In genomic region chr16:86363057-86363490, GRCh38 we compare ENCODE assay signal across 9 cellular contexts.
DNase-seq lines count a peak whose midpoint lies in the region; ATAC-seq and TF ChIP-seq lines count a peak whose summit lies in the region.
"Had no signal": no experiment of that assay in that cellular context is flagged by ENCODE, and none has a peak within 500 bp of the region (broad histone marks: within the 10 kb centered on the region; RNA-seq: fewer than 3 reads in every experiment).

No MANE protein-coding gene starts in this region.

- H3K36me3 ChIP-seq in RWPE2 (ENCODE audit: low read depth) (no peaks in the 10 kb centered on the region), sigmoid colon (no peaks in the 10 kb centered on the region), right lobe of liver (no peaks in the 10 kb centered on the region), thyroid gland (no peaks in the 10 kb centered on the region)

- TF ChIP-seq CTCF in RWPE2 (IDR thresholded peaks at IDR 0.05; ENCODE audit: poor library complexity, severe bottlenecking) (no peak), sigmoid colon (IDR thresholded peaks at IDR 0.05) (no peak), right lobe of liver (IDR thresholded peaks at IDR 0.05) (no peak), thyroid gland (IDR thresholded peaks at IDR 0.05) (no peak)

- intact Hi-C loops in sigmoid colon (cut with DNase I) = loop anchor here (1.0 kb wide), 1 partner anchor 20 kb away; no protein-coding TSS in a partner anchor
- intact Hi-C loops in right lobe of liver (cut with DNase I) = no loop called here
- intact Hi-C loops in thyroid gland (cut with DNase I) = no loop called here

- H3K27ac ChIP-seq in RWPE2 (ENCODE audit: poor library complexity, severe bottlenecking) = peak overlapping the region; percentile 52
- H3K27ac ChIP-seq in sigmoid colon = peak overlapping the region; percentile 83 to 89 (median 85)
- no peak overlapping the region for H3K27ac ChIP-seq in right lobe of liver
- no peak overlapping the region for H3K27ac ChIP-seq in thyroid gland

- peak; percentile 87 for DNase-seq in GM03348 (ENCODE audit: low spot score)
- no peak for DNase-seq in RWPE2 (ENCODE audit: low spot score)
- peak; percentile 97 for DNase-seq in fibroblast of gingiva (ENCODE audit: low read depth)
- peak; percentile 88 for DNase-seq in sigmoid colon
- no peak for DNase-seq in activated CD4-positive, CD25-positive, alpha-beta regulatory T cell treated with anti-CD3 and anti-CD28 coated beads, Interleukin-2, amount 50 U/mL, for 72 hours
- DNase-seq in right lobe of liver = no peak
- DNase-seq in thyroid gland = no peak
- DNase-seq: nephron progenitor cell had no signal

- H3K4me1 ChIP-seq in RWPE2 (ENCODE audit: insufficient read depth, poor library complexity, severe bottlenecking) (peaks cover 4% of the 10 kb centered on the region), sigmoid colon (peaks cover 0 to 56% (median 46%) of the 10 kb centered on the region in 4 donors), right lobe of liver (no peaks in the 10 kb centered on the region), thyroid gland (no peaks in the 10 kb centered on the region)

- H3K27me3 ChIP-seq in RWPE2 (ENCODE audit: insufficient read depth, poor library complexity, severe bottlenecking) (peaks cover 60% of the 10 kb centered on the region), sigmoid colon (no peaks in the 10 kb centered on the region), right lobe of liver (peaks cover 0 to 6% of the 10 kb centered on the region in 2 donors), thyroid gland (no peaks in the 10 kb centered on the region)

- peak in 3 of 4 donors; percentile 25 to 84 (median 52) for TF ChIP-seq EP300 in sigmoid colon (IDR thresholded peaks at IDR 0.05)

- H3K4me3 ChIP-seq in RWPE2 (ENCODE audit: severe bottlenecking) (no peak overlapping the region), sigmoid colon (no peak overlapping the region), right lobe of liver (no peak overlapping the region), thyroid gland (replicated peaks in 1 of 3) (no peak overlapping the region)

- 45 to 47% methylated on average over 4 of the region's 4 CpGs for WGBS in sigmoid colon, 2 donors
- WGBS in right lobe of liver (ENCODE audit: insufficient coverage, low coverage, low lambda C conversion rate, missing lambda C conversion rate) = 29% methylated on average over 4 of the region's 4 CpGs
- WGBS in thyroid gland, 2 donors = 51 to 54% methylated on average over 4 of the region's 4 CpGs

- TF ChIP-seq POLR2A in sigmoid colon (IDR thresholded peaks at IDR 0.05) = no peak
- TF ChIP-seq POLR2A in right lobe of liver (IDR thresholded peaks at IDR 0.05) = no peak
- TF ChIP-seq POLR2A in thyroid gland (IDR thresholded peaks at IDR 0.05) = no peak

- H3K9me3 ChIP-seq in RWPE2 (ENCODE audit: severe bottlenecking) (no peaks in the 10 kb centered on the region), sigmoid colon (no peaks in the 10 kb centered on the region), right lobe of liver (no peaks in the 10 kb centered on the region), thyroid gland (no peaks in the 10 kb centered on the region)

- ATAC-seq in RWPE2 (ENCODE audit: low read depth) (peak; percentile 96), right lobe of liver (no peak), GM18858 (IDR thresholded peaks at IDR 0.05; ENCODE audit: unreplicated experiment) (no peak)

Comparison
In these comparisons a context has a peak if more than half of its experiments do, and no peak if none do; other contexts are left out.
1. DNase-seq: peak in GM03348 (single experiment), fibroblast of gingiva (single experiment) and sigmoid colon (single experiment); none in RWPE2 (single experiment), activated CD4-positive, CD25-positive, alpha-beta regulatory T cell treated with anti-CD3 and anti-CD28 coated beads, Interleukin-2, amount 50 U/mL, for 72 hours (single experiment), right lobe of liver (0 of 3) and thyroid gland (0 of 2).
2. H3K27ac ChIP-seq: peak in RWPE2 (single experiment) and sigmoid colon (4 of 4); none in right lobe of liver (0 of 3) and thyroid gland (0 of 3).